In the genomic region with DNA sequence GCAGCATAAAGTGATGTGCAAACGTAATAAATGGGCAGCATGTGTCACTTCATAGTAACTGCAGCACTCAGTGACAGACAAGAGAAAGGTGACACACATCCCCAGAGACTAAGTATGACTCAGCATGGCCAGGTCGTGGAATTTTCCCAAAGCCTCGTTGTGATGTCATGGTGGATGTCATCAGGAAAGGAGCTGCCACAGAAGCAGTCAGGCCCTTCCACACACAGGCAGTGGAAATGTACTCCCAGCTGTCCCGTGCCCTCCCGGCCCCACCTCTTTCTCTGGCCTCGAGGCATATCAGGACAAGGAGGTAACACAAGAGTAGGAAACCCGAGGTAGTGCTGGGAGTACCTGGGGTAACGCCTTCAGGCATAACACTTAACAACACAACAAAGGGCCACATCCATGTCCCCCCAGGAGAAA, we compare ENCODE assay signal across 8 cellular contexts. TPM values are rescaled to one million over a fixed set of nuclear protein-coding genes. Genes with fewer than 3 reads are reported as not detected.
DNase-seq lines count a peak whose midpoint lies in the region; ATAC-seq, FAIRE-seq and TF ChIP-seq lines count a peak whose summit lies in the region.

No MANE protein-coding gene starts in this region.

- no peak overlapping the region for H3K4me3 Mint-ChIP-seq in osteocyte (ENCODE audit: unreplicated experiment)

- no peak overlapping the region for H3K4me3 ChIP-seq in choroid plexus epithelial cell (ENCODE audit: low read depth, low read length)

- H3K4me1 Mint-ChIP-seq in osteocyte (ENCODE audit: unreplicated experiment), result peaks cover 37% of the 10 kb centered on the region

- peak overlapping the region; percentile 10 for H3K27ac Mint-ChIP-seq in osteocyte (ENCODE audit: unreplicated experiment)

- ATAC-seq in GM21576 (IDR thresholded peaks at IDR 0.05; ENCODE audit: unreplicated experiment) (no peak), HG03460 (IDR thresholded peaks at IDR 0.05; ENCODE audit: unreplicated experiment) (no peak)

- peaks cover 8% of the 10 kb centered on the region for H3K36me3 Mint-ChIP-seq in osteocyte (ENCODE audit: unreplicated experiment)

- H3K9me3 Mint-ChIP-seq in osteocyte (ENCODE audit: unreplicated experiment), result no peaks in the 10 kb centered on the region

- DNase-seq in GM12892 (ENCODE audit: insufficient read length) (no peak), NCI-H2171 treated with DMSO at 0.1 percent for 48 hours (lab: John Stamatoyannopoulos, UW) (peak; percentile 74), choroid plexus epithelial cell (ENCODE audit: low read depth) (peak; percentile 68), osteocyte (ENCODE audit: extremely low spot score, unreplicated experiment) (no peak), D721Med (ENCODE audit: insufficient read length, low spot score) (no peak), NCI-H748 (lab: John Stamatoyannopoulos, UW; ENCODE audit: unreplicated experiment) (no peak)

- FAIRE-seq in GM12892 (lab: Jason Lieb, UNC), result peak; percentile 9
- FAIRE-seq in D721Med (lab: Jason Lieb, UNC), result no peak

- no peak for TF ChIP-seq CTCF in choroid plexus epithelial cell (conservative IDR thresholded peaks at IDR 0.05; ENCODE audit: low read depth, low read length)
- no peak for TF ChIP-seq CTCF in osteocyte (IDR thresholded peaks at IDR 0.05)
- no peak for TF ChIP-seq CTCF in D721Med (IDR thresholded peaks at IDR 0.05; ENCODE audit: insufficient read depth, missing control alignments)

- no peak for TF ChIP-seq POLR2A in GM12892 (IDR thresholded peaks at IDR 0.05; ENCODE audit: low read depth, low read length)

- no peaks in the 10 kb centered on the region for H3K27me3 Mint-ChIP-seq in osteocyte (ENCODE audit: unreplicated experiment)

RNA-seq across cellular contexts. Expression of a gene that starts 8.1 kb away (rescaled TPM):
- 6.6 TPM for polyA plus RNA-seq in GM12892 (2012; ENCODE audit: missing spikeins)
- total RNA-seq in osteocyte, result 41.7 and 49.1 TPM in 2 replicates

RNA-seq across cellular contexts. Expression of a gene that starts 25.0 kb away (rescaled TPM):
- polyA plus RNA-seq in GM12892 (2012; ENCODE audit: missing spikeins), result not detected
- total RNA-seq in osteocyte, result not detected in 2 replicates

Comparison
In these comparisons a context has a peak if more than half of its experiments do, and no peak if none do; other contexts are left out.
1. DNase-seq: peak in NCI-H2171 treated with DMSO at 0.1 percent for 48 hours (single experiment) and choroid plexus epithelial cell (single experiment); none in GM12892 (single experiment), osteocyte (single experiment), D721Med (single experiment) and NCI-H748 (single experiment).